Comparison of ENCODE assay signal across 21 cellular contexts in the genomic region with DNA sequence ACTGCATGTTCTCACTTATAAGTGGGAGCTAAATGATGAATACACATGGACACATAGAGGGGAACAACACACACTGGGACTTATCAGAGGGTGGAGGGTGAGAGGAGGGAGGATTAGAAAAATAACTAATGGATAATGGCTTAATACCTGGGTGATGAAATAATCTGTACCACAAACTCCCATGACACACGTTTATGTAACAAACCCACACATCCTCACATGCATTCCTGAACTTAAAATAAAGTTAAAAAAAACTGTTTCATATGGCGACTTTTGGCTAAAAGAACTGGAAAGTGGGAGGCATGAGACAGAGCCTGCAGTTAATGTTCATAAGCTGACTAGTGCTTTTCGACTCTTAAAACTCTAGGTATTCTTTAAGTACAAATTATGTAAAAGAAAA.
"Had no signal": no experiment of that assay in that cellular context is flagged by ENCODE, and none has a peak within 500 bp of the region (broad histone marks: within the 10 kb centered on the region; RNA-seq: fewer than 3 reads in every experiment).

No MANE protein-coding gene starts in this region.

- H3K27me3 ChIP-seq: brain microvascular endothelial cell, esophagus squamous epithelium, left lung, ovary, thyroid gland, upper lobe of right lung had no signal

- H3K27ac ChIP-seq: brain microvascular endothelial cell, esophagus squamous epithelium, left lung, ovary, prostate gland, thyroid gland, upper lobe of right lung had no signal

- DNase-seq: activated B cell treated with CpG ODN at 0.5 μM for 24 hours; activated CD4-positive, alpha-beta T cell treated with anti-CD3 and anti-CD28 coated beads for 36 hours; activated CD4-positive, alpha-beta T cell treated with anti-CD3 and anti-CD28 coated beads, Interleukin-2, amount 50 U/mL, for 4 hours; activated CD8-positive, alpha-beta memory T cell treated with anti-CD3 and anti-CD28 coated beads for 24 hours; activated CD8-positive, alpha-beta memory T cell treated with anti-CD3 and anti-CD28 coated beads, Interleukin-2, amount 50 U/mL, for 4 hours; activated T-cell treated with anti-CD3 and anti-CD28 coated beads, Interleukin-2, amount 50 U/mL, for 24 hours; brain microvascular endothelial cell; effector memory CD4-positive, alpha-beta T cell; esophagus squamous epithelium; foreskin fibroblast; left lung; natural killer cell; ovary; right cardiac atrium; stimulated activated CD4-positive, alpha-beta T cell treated with anti-CD3 and anti-CD28 coated beads, Interleukin-12 subunit alpha, Interleukin-12 subunit beta, amount 100 ng/mL, for 4 hours; stimulated activated CD4-positive, alpha-beta T cell treated with anti-CD3 and anti-CD28 coated beads, Interleukin-4, amount 100 ng/mL, for 4 hours; stimulated activated naive CD8-positive, alpha-beta T cell treated with anti-CD3 and anti-CD28 coated beads, Interleukin-15, Interleukin-2, amounts not matched to agents 100 U/mL and 50 U/mL, for 24 hours; T-helper 1 cell; thyroid gland; upper lobe of right lung had no signal

- H3K9me3 ChIP-seq: esophagus squamous epithelium, left lung, ovary, prostate gland, thyroid gland, upper lobe of right lung had no signal

- H3K36me3 ChIP-seq: brain microvascular endothelial cell, esophagus squamous epithelium, left lung, ovary, prostate gland, thyroid gland, upper lobe of right lung had no signal

- H3K4me3 ChIP-seq: esophagus squamous epithelium, left lung, ovary, prostate gland, thyroid gland, upper lobe of right lung had no signal

- H3K4me1 ChIP-seq: esophagus squamous epithelium, left lung, prostate gland, thyroid gland, upper lobe of right lung had no signal
